In genomic region chr16:27109666-27110523, GRCh38 we compare ENCODE assay signal across 8 cellular contexts. TPM values are rescaled to one million over a fixed set of nuclear protein-coding genes. Genes with fewer than 3 reads are reported as not detected.
DNase-seq lines count a peak whose midpoint lies in the region; ATAC-seq and TF ChIP-seq lines count a peak whose summit lies in the region.

No MANE protein-coding gene starts in this region.

- peak; percentile 79 for ATAC-seq in stimulated activated naive CD8-positive, alpha-beta T cell treated with anti-CD3 and anti-CD28 coated beads, Interleukin-15, Interleukin-2, amounts not matched to agents 100 U/mL and 50 U/mL, for 24 hours
- no peak for ATAC-seq in HG03095 (IDR thresholded peaks at IDR 0.05; ENCODE audit: unreplicated experiment)

- H3K4me1 ChIP-seq in Peyer's patch: peaks cover 0 to 14% (median 0%) of the 10 kb centered on the region in 4 donors

- H3K9me3 ChIP-seq in Peyer's patch: no peaks in the 10 kb centered on the region

- H3K27me3 Mint-ChIP-seq in activated T-helper 1 cell treated with anti-CD3 and anti-CD28 coated beads, Interleukin-12 subunit alpha, Interleukin-12 subunit beta, Interleukin-2, Interleukin-4 antibody, amounts not matched to agents 30 ng/mL and 10 ng/mL and 1 ng/mL, durations not matched to agents 14 hours and 24 hours and 36 hours (ENCODE audit: insufficient read depth): peaks cover 6% of the 10 kb centered on the region
- H3K27me3 Mint-ChIP-seq in neural crest cell (ENCODE audit: low read depth): no peaks in the 10 kb centered on the region

- no peak for TF ChIP-seq POLR2A in Peyer's patch (IDR thresholded peaks at IDR 0.05)

- no peaks in the 10 kb centered on the region for H3K36me3 Mint-ChIP-seq in activated T-helper 1 cell treated with anti-CD3 and anti-CD28 coated beads, Interleukin-12 subunit alpha, Interleukin-12 subunit beta, Interleukin-2, Interleukin-4 antibody, amounts not matched to agents 30 ng/mL and 10 ng/mL and 1 ng/mL, durations not matched to agents 14 hours and 24 hours and 36 hours (ENCODE audit: low read depth)
- H3K36me3 Mint-ChIP-seq in neural crest cell (ENCODE audit: low read depth): no peaks in the 10 kb centered on the region

- H3K4me3 ChIP-seq in Peyer's patch (peak overlapping the region in 3 of 4 donors; percentile 33 to 48 (median 45)), fibroblast of pulmonary artery (replicated peaks; ENCODE audit: low read depth, low read length) (peak overlapping the region; percentile 49)

- TF ChIP-seq CTCF in Peyer's patch (IDR thresholded peaks at IDR 0.05) (peak; percentile 79 to 94 (median 86)), fibroblast of pulmonary artery (IDR thresholded peaks at IDR 0.05; ENCODE audit: low read length, missing control alignments) (peak; percentile 53), neural crest cell (conservative IDR thresholded peaks at IDR 0.05) (peak; percentile 93)

- H3K27ac ChIP-seq in Peyer's patch: peak overlapping the region in 3 of 4 donors; percentile 49 to 79 (median 74)

- DNase-seq in GDM1 (lab: John Stamatoyannopoulos, UW) (peak; percentile 8), HK-2 (ENCODE audit: unreplicated experiment) (peak; percentile 67), Peyer's patch (peak; percentile 42 to 94 (median 87)), fibroblast of pulmonary artery (ENCODE audit: low read depth) (peak; percentile 56), neural crest cell (ENCODE audit: low read depth, low spot score) (peak; percentile 97)
- DNase-seq in activated T-helper 1 cell treated with anti-CD3 and anti-CD28 coated beads, Interleukin-12 subunit alpha, Interleukin-12 subunit beta, Interleukin-2, Interleukin-4 antibody, amounts not matched to agents 30 ng/mL and 10 ng/mL and 1 ng/mL, durations not matched to agents 14 hours and 24 hours and 36 hours (ENCODE audit: low spot score): peak; percentile 62
- peak; percentile 92 for DNase-seq in stimulated activated naive CD8-positive, alpha-beta T cell treated with anti-CD3 and anti-CD28 coated beads, Interleukin-15, Interleukin-2, amounts not matched to agents 100 U/mL and 50 U/mL, for 24 hours

- no peaks in the 10 kb centered on the region for H3K36me3 ChIP-seq in Peyer's patch

- no peaks in the 10 kb centered on the region for H3K4me1 Mint-ChIP-seq in activated T-helper 1 cell treated with anti-CD3 and anti-CD28 coated beads, Interleukin-12 subunit alpha, Interleukin-12 subunit beta, Interleukin-2, Interleukin-4 antibody, amounts not matched to agents 30 ng/mL and 10 ng/mL and 1 ng/mL, durations not matched to agents 14 hours and 24 hours and 36 hours (ENCODE audit: low read depth)
- peaks cover 6% of the 10 kb centered on the region for H3K4me1 Mint-ChIP-seq in neural crest cell

- peak overlapping the region; percentile 64 for H3K4me3 Mint-ChIP-seq in activated T-helper 1 cell treated with anti-CD3 and anti-CD28 coated beads, Interleukin-12 subunit alpha, Interleukin-12 subunit beta, Interleukin-2, Interleukin-4 antibody, amounts not matched to agents 30 ng/mL and 10 ng/mL and 1 ng/mL, durations not matched to agents 14 hours and 24 hours and 36 hours
- H3K4me3 Mint-ChIP-seq in neural crest cell: peak overlapping the region; percentile 88

- no peaks in the 10 kb centered on the region for H3K9me3 Mint-ChIP-seq in activated T-helper 1 cell treated with anti-CD3 and anti-CD28 coated beads, Interleukin-12 subunit alpha, Interleukin-12 subunit beta, Interleukin-2, Interleukin-4 antibody, amounts not matched to agents 30 ng/mL and 10 ng/mL and 1 ng/mL, durations not matched to agents 14 hours and 24 hours and 36 hours
- H3K9me3 Mint-ChIP-seq in neural crest cell: no peaks in the 10 kb centered on the region

- no peaks in the 10 kb centered on the region for H3K27me3 ChIP-seq in Peyer's patch

- intact Hi-C loops in activated T-helper 1 cell treated with anti-CD3 and anti-CD28 coated beads, Interleukin-12 subunit alpha, Interleukin-12 subunit beta, Interleukin-2, Interleukin-4 antibody, amounts not matched to agents 30 ng/mL and 10 ng/mL and 1 ng/mL, durations not matched to agents 14 hours and 24 hours and 36 hours (cut with micrococcal nuclease): loop anchor here (1.0 to 5.0 kb wide), 4 partner anchors 257 to 1875 kb away; no protein-coding TSS in a partner anchor

- no peak overlapping the region for H3K27ac Mint-ChIP-seq in activated T-helper 1 cell treated with anti-CD3 and anti-CD28 coated beads, Interleukin-12 subunit alpha, Interleukin-12 subunit beta, Interleukin-2, Interleukin-4 antibody, amounts not matched to agents 30 ng/mL and 10 ng/mL and 1 ng/mL, durations not matched to agents 14 hours and 24 hours and 36 hours
- H3K27ac Mint-ChIP-seq in neural crest cell (ENCODE audit: unreplicated experiment): peak overlapping the region; percentile 87

RNA-seq across cellular contexts. Expression of gene C16orf82, which starts 43.2 kb away (rescaled TPM):
- not detected for total RNA-seq in Peyer's patch
- not detected in 2 replicates for total RNA-seq in activated T-helper 1 cell treated with anti-CD3 and anti-CD28 coated beads, Interleukin-12 subunit alpha, Interleukin-12 subunit beta, Interleukin-2, Interleukin-4 antibody, amounts not matched to agents 30 ng/mL and 10 ng/mL and 1 ng/mL, durations not matched to agents 14 hours and 24 hours and 36 hours
- 1.2 and 1.4 TPM in 2 replicates for total RNA-seq in neural crest cell

Comparison
In these comparisons a context has a peak if more than half of its experiments do, and no peak if none do; other contexts are left out.
1. DNase-seq: peak in every context shown above with its lines; median percentile 97 in neural crest cell; 92 in stimulated activated naive CD8-positive, alpha-beta T cell treated with anti-CD3 and anti-CD28 coated beads, Interleukin-15, Interleukin-2, amounts not matched to agents 100 U/mL and 50 U/mL, for 24 hours; 87 in Peyer's patch; 67 in HK-2; 62 in activated T-helper 1 cell treated with anti-CD3 and anti-CD28 coated beads, Interleukin-12 subunit alpha, Interleukin-12 subunit beta, Interleukin-2, Interleukin-4 antibody, amounts not matched to agents 30 ng/mL and 10 ng/mL and 1 ng/mL, durations not matched to agents 14 hours and 24 hours and 36 hours; 56 in fibroblast of pulmonary artery; 8 in GDM1.